In genomic region chr12:120222288-120222832, GRCh38 we compare ENCODE assay signal across 1 cellular context.
TF ChIP-seq lines count a peak whose summit lies in the region.

No MANE protein-coding gene starts in this region.

TF ChIP-seq in GM23338, 12 proteins besides CTCF, POLR2A, EP300 and RAD21 (continued from another document):
- TF ChIP-seq, protein P1, sequence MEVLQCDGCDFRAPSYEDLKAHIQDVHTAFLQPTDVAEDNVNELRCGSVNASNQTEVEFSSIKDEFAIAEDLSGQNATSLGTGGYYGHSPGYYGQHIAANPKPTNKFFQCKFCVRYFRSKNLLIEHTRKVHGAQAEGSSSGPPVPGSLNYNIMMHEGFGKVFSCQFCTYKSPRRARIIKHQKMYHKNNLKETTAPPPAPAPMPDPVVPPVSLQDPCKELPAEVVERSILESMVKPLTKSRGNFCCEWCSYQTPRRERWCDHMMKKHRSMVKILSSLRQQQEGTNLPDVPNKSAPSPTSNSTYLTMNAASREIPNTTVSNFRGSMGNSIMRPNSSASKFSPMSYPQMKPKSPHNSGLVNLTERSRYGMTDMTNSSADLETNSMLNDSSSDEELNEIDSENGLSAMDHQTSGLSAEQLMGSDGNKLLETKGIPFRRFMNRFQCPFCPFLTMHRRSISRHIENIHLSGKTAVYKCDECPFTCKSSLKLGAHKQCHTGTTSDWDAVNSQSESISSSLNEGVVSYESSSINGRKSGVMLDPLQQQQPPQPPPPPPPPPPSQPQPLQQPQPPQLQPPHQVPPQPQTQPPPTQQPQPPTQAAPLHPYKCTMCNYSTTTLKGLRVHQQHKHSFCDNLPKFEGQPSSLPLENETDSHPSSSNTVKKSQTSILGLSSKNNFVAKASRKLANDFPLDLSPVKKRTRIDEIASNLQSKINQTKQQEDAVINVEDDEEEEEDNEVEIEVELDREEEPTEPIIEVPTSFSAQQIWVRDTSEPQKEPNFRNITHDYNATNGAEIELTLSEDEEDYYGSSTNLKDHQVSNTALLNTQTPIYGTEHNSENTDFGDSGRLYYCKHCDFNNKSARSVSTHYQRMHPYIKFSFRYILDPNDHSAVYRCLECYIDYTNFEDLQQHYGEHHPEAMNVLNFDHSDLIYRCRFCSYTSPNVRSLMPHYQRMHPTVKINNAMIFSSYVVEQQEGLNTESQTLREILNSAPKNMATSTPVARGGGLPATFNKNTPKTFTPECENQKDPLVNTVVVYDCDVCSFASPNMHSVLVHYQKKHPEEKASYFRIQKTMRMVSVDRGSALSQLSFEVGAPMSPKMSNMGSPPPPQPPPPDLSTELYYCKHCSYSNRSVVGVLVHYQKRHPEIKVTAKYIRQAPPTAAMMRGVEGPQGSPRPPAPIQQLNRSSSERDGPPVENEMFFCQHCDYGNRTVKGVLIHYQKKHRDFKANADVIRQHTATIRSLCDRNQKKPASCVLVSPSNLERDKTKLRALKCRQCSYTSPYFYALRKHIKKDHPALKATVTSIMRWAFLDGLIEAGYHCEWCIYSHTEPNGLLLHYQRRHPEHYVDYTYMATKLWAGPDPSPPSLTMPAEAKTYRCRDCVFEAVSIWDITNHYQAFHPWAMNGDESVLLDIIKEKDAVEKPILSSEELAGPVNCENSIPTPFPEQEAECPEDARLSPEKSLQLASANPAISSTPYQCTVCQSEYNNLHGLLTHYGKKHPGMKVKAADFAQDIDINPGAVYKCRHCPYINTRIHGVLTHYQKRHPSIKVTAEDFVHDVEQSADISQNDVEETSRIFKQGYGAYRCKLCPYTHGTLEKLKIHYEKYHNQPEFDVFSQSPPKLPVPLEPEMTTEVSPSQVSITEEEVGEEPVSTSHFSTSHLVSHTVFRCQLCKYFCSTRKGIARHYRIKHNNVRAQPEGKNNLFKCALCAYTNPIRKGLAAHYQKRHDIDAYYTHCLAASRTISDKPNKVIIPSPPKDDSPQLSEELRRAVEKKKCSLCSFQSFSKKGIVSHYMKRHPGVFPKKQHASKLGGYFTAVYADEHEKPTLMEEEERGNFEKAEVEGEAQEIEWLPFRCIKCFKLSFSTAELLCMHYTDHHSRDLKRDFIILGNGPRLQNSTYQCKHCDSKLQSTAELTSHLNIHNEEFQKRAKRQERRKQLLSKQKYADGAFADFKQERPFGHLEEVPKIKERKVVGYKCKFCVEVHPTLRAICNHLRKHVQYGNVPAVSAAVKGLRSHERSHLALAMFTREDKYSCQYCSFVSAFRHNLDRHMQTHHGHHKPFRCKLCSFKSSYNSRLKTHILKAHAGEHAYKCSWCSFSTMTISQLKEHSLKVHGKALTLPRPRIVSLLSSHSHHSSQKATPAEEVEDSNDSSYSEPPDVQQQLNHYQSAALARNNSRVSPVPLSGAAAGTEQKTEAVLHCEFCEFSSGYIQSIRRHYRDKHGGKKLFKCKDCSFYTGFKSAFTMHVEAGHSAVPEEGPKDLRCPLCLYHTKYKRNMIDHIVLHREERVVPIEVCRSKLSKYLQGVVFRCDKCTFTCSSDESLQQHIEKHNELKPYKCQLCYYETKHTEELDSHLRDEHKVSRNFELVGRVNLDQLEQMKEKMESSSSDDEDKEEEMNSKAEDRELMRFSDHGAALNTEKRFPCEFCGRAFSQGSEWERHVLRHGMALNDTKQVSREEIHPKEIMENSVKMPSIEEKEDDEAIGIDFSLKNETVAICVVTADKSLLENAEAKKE (CRISPR knock-in tag; IDR thresholded peaks at IDR 0.05), result no peak
- TF ChIP-seq ETS1 (IDR thresholded peaks at IDR 0.05), result no peak
- no peak for TF ChIP-seq EZH2phosphoT487 (IDR thresholded peaks at IDR 0.05; ENCODE audit: unreplicated experiment)
